In genomic region chr5:5377780-5378179, GRCh38 we compare ENCODE assay signal across 9 cellular contexts.
"Had no signal": no experiment of that assay in that cellular context is flagged by ENCODE, and none has a peak within 500 bp of the region (broad histone marks: within the 10 kb centered on the region; RNA-seq: fewer than 3 reads in every experiment).

No MANE protein-coding gene starts in this region.

- H3K4me2 ChIP-seq: GM23338, KMS-11 had no signal

- FAIRE-seq: H1, H54 had no signal

- H3K4me3 ChIP-seq: GM23338 had no signal

- DNase-seq: H9, HCEC 1CT, IMR-90, Karpas-422, KBM-7 had no signal

- ATAC-seq: GM23338 had no signal

- H3K9ac ChIP-seq: KMS-11 had no signal

- H3K27ac ChIP-seq: KMS-11 had no signal

- H2AFZ ChIP-seq: GM23338 had no signal
